ENCODE assay signal across 1 cellular context in genomic region chr14:71320107-71320733, GRCh38.
TF ChIP-seq lines count a peak whose summit lies in the region.

Gene SIPA1L1, plus strand, starts transcription at chr14:71320476.

TF ChIP-seq in HepG2, 621 proteins besides CTCF, POLR2A, EP300 and RAD21 (continued from another document and continues in another):
- peak; percentile 90; the same call in 1 of the 2 replicates for TF ChIP-seq PCBP1 (IDR thresholded peaks at IDR 0.05; ENCODE audit: borderline replicate concordance, low read depth, low read length)
- TF ChIP-seq PHF8 (CRISPR knock-in tag; IDR thresholded peaks at IDR 0.05): peak; percentile 74
- TF ChIP-seq ZNF232 (CRISPR knock-in tag; IDR thresholded peaks at IDR 0.05; ENCODE audit: borderline replicate concordance): peak; percentile 42; the same call in 1 of the 2 replicates
- TF ChIP-seq ZBTB10 (CRISPR knock-in tag; IDR thresholded peaks at IDR 0.05; ENCODE audit: borderline replicate concordance): no peak
- TF ChIP-seq IRF9 (CRISPR knock-in tag; IDR thresholded peaks at IDR 0.05; ENCODE audit: borderline replicate concordance): no peak
- TF ChIP-seq ZNF772 (CRISPR knock-in tag; IDR thresholded peaks at IDR 0.05): no peak; the same call in 1 of the 2 replicates
- peak; percentile 38; the same call in 1 of the 2 replicates for TF ChIP-seq ZSCAN5A (CRISPR knock-in tag; IDR thresholded peaks at IDR 0.05; ENCODE audit: borderline replicate concordance)
- TF ChIP-seq ZNF326 (CRISPR knock-in tag; IDR thresholded peaks at IDR 0.05; ENCODE audit: borderline replicate concordance): no peak
- TF ChIP-seq ONECUT2 (CRISPR knock-in tag; IDR thresholded peaks at IDR 0.05): no peak
- TF ChIP-seq RFXAP (CRISPR knock-in tag; IDR thresholded peaks at IDR 0.05; ENCODE audit: borderline replicate concordance): no peak
- TF ChIP-seq TCF7L2 (IDR thresholded peaks at IDR 0.05; ENCODE audit: low read depth, low read length): no peak
- TF ChIP-seq HES4 (CRISPR knock-in tag; IDR thresholded peaks at IDR 0.05; ENCODE audit: borderline replicate concordance): no peak
- TF ChIP-seq ZBTB2 (CRISPR knock-in tag; IDR thresholded peaks at IDR 0.05; ENCODE audit: low read depth): no peak
- no peak for TF ChIP-seq ISX (CRISPR knock-in tag; conservative IDR thresholded peaks at IDR 0.05)
- TF ChIP-seq ZNF740 (CRISPR knock-in tag; IDR thresholded peaks at IDR 0.05): no peak
- peak; percentile 69; the same call in 1 of the 2 replicates for TF ChIP-seq KDM5B (CRISPR knock-in tag; IDR thresholded peaks at IDR 0.05; ENCODE audit: borderline replicate concordance)
- TF ChIP-seq RXRA (CRISPR knock-in tag; IDR thresholded peaks at IDR 0.05): peak; percentile 24; the same call in 1 of the 2 replicates
- peak; percentile 89 for TF ChIP-seq YEATS2 (CRISPR knock-in tag; IDR thresholded peaks at IDR 0.05; ENCODE audit: borderline replicate concordance)
- TF ChIP-seq ZSCAN25 (CRISPR knock-in tag; IDR thresholded peaks at IDR 0.05): no peak
- TF ChIP-seq ZNF724P (CRISPR knock-in tag; IDR thresholded peaks at IDR 0.05; ENCODE audit: borderline replicate concordance): 0 out of 2 replicates have a peak, but pooled peaks have one; percentile 64
- TF ChIP-seq ZNF512B (CRISPR knock-in tag; IDR thresholded peaks at IDR 0.05; ENCODE audit: borderline replicate concordance): no peak
- TF ChIP-seq SOX13 (IDR thresholded peaks at IDR 0.05): no peak
- TF ChIP-seq SOX13 (CRISPR knock-in tag; conservative IDR thresholded peaks at IDR 0.05 in 1 of 2, IDR thresholded peaks at IDR 0.05 in 1 of 2): peak in 1 of 2 experiments; percentile 38; a peak in 1 of 4 replicates
- no peak for TF ChIP-seq LCORL (IDR thresholded peaks at IDR 0.05)
- peak; percentile 40; the same call in 1 of the 2 replicates for TF ChIP-seq LCORL (CRISPR knock-in tag; IDR thresholded peaks at IDR 0.05)
- TF ChIP-seq TRIM24 (CRISPR knock-in tag; IDR thresholded peaks at IDR 0.05): no peak
- TF ChIP-seq ETV5 (CRISPR knock-in tag; IDR thresholded peaks at IDR 0.05; ENCODE audit: borderline replicate concordance): peak; percentile 66; the same call in 1 of the 2 replicates
- TF ChIP-seq ZSCAN9 (CRISPR knock-in tag; IDR thresholded peaks at IDR 0.05; ENCODE audit: borderline replicate concordance): peak; percentile 29; the same call in 1 of the 2 replicates
- 0 out of 2 replicates have a peak, but pooled peaks have one; percentile 20 for TF ChIP-seq MED1 (CRISPR knock-in tag; IDR thresholded peaks at IDR 0.05)
- peak in 1 of 2 experiments; percentile 36; a peak in 1 of 4 replicates for TF ChIP-seq KLF16 (CRISPR knock-in tag; IDR thresholded peaks at IDR 0.05)
- no peak for TF ChIP-seq ZNF367 (CRISPR knock-in tag; IDR thresholded peaks at IDR 0.05; ENCODE audit: borderline replicate concordance)
- TF ChIP-seq AGO2 (optimal IDR thresholded peaks at IDR 0.05; ENCODE audit: low read depth, low read length): peak; percentile 6
- TF ChIP-seq ZSCAN30 (CRISPR knock-in tag; IDR thresholded peaks at IDR 0.05): no peak
- peak; percentile 50; the same call in 1 of the 2 replicates for TF ChIP-seq ZNF362 (CRISPR knock-in tag; IDR thresholded peaks at IDR 0.05; ENCODE audit: borderline replicate concordance)
- no peak for TF ChIP-seq SOX6 (IDR thresholded peaks at IDR 0.05)
- peak; percentile 35; the same call in 1 of the 2 replicates for TF ChIP-seq SOX6 (CRISPR knock-in tag; IDR thresholded peaks at IDR 0.05)
- TF ChIP-seq U2AF2 (IDR thresholded peaks at IDR 0.05; ENCODE audit: low read depth, low read length): peak; percentile 95
- peak; percentile 48; the same call in 1 of the 2 replicates for TF ChIP-seq MYC (CRISPR knock-in tag; IDR thresholded peaks at IDR 0.05; ENCODE audit: borderline replicate concordance)
- TF ChIP-seq MAF1 (CRISPR knock-in tag; IDR thresholded peaks at IDR 0.05; ENCODE audit: borderline replicate concordance): no peak
- TF ChIP-seq ZFP36L2 (CRISPR knock-in tag; IDR thresholded peaks at IDR 0.05): no peak
- TF ChIP-seq MAX (IDR thresholded peaks at IDR 0.05): peak; percentile 56; the same call in 1 of the 2 replicates
- TF ChIP-seq XRCC5 (optimal IDR thresholded peaks at IDR 0.05; ENCODE audit: low read length): peak; percentile 69
- TF ChIP-seq KLF12 (CRISPR knock-in tag; IDR thresholded peaks at IDR 0.05; ENCODE audit: borderline replicate concordance): peak; percentile 21; the same call in 1 of the 2 replicates
- 0 out of 2 replicates have a peak, but pooled peaks have one; percentile 13 for TF ChIP-seq ZNF879 (CRISPR knock-in tag; IDR thresholded peaks at IDR 0.05)
- no peak for TF ChIP-seq NONO (IDR thresholded peaks at IDR 0.05)
- TF ChIP-seq NONO (CRISPR knock-in tag; conservative IDR thresholded peaks at IDR 0.05): peak; percentile 27; the same call in 1 of the 2 replicates
- TF ChIP-seq SMARCE1 (IDR thresholded peaks at IDR 0.05; ENCODE audit: borderline replicate concordance): no peak
- no peak for TF ChIP-seq ATM (IDR thresholded peaks at IDR 0.05; ENCODE audit: borderline replicate concordance)
- peak; percentile 11; the same call in 1 of the 2 replicates for TF ChIP-seq ZNF563 (CRISPR knock-in tag; IDR thresholded peaks at IDR 0.05)
- peak; percentile 90 for TF ChIP-seq HOMEZ (CRISPR knock-in tag; IDR thresholded peaks at IDR 0.05; ENCODE audit: low read depth)
- no peak for TF ChIP-seq ZNF672 (CRISPR knock-in tag; IDR thresholded peaks at IDR 0.05)
- no peak; the same call in 1 of the 2 replicates for TF ChIP-seq KDM5A (IDR thresholded peaks at IDR 0.05; ENCODE audit: borderline replicate concordance, low read length)
- no peak for TF ChIP-seq HMG20B (CRISPR knock-in tag; conservative IDR thresholded peaks at IDR 0.05)
- TF ChIP-seq NR2F6 (IDR thresholded peaks at IDR 0.05): no peak
- TF ChIP-seq NR2F6 (CRISPR knock-in tag; IDR thresholded peaks at IDR 0.05): no peak
- TF ChIP-seq ETS1 (CRISPR knock-in tag; IDR thresholded peaks at IDR 0.05): no peak
- TF ChIP-seq MAZ (IDR thresholded peaks at IDR 0.05; ENCODE audit: borderline replicate concordance, low read depth, low read length): peak; percentile 82; the same call in 1 of the 2 replicates
- TF ChIP-seq MAZ (CRISPR knock-in tag; IDR thresholded peaks at IDR 0.05; ENCODE audit: low read depth): no peak; the same call in 1 of the 2 replicates
